17 cellular contexts compared by ENCODE assay signal in genomic region chr6:842141-842540, GRCh38.
A peak's percentile ranks its signal among the peaks of the same experiment; 100 is the strongest.
DNase-seq lines count a peak whose midpoint lies in the region; TF ChIP-seq lines count a peak whose summit lies in the region.
"Had no signal": no experiment of that assay in that cellular context is flagged by ENCODE, and none has a peak within 500 bp of the region (broad histone marks: within the 10 kb centered on the region; RNA-seq: fewer than 3 reads in every experiment).

No MANE protein-coding gene starts in this region.

- H3K27ac ChIP-seq in thyroid gland, result peak overlapping the region in 1 of 3 donors; percentile 35

- 17 to 23% methylated on average over 9 of the region's 9 CpGs for WGBS in thyroid gland, 2 donors

- TF ChIP-seq CTCF in thyroid gland (IDR thresholded peaks at IDR 0.05), result no peak

- POLR2A ChIA-PET in HEK293T (lab: Yijun Ruan, JAX), result no interaction called here

- CTCF ChIA-PET in HEK293T (lab: Yijun Ruan, JAX), result no interaction called here

- no peak overlapping the region for H3K4me3 ChIP-seq in thyroid gland (replicated peaks in 1 of 3)

- H3K9me3 ChIP-seq in thyroid gland, result no peaks in the 10 kb centered on the region
- H3K9me3 ChIP-seq: BE2C had no signal

- in situ Hi-C loops in SK-MEL-5 (cut with HindIII; ENCODE audit: low pct_unique_long_range_greater_than_20kb, low sequenced_read_pairs), result no loop called here

- DNase-seq in SK-MEL-5 (ENCODE audit: low read depth, low spot score), result peak; percentile 20
- DNase-seq in fibroblast of peridontal ligament (ENCODE audit: extremely low read depth), result peak; percentile 18
- peak; percentile 1 for DNase-seq in myocyte (ENCODE audit: low read depth)
- peak; percentile 84 to 85 for DNase-seq in thyroid gland
- DNase-seq in NCI-H2227 treated with DMSO at 0.1 percent for 48 hours (lab: John Stamatoyannopoulos, UW), result no peak
- DNase-seq in NCI-H524 treated with DMSO at 0.1 percent for 48 hours (lab: John Stamatoyannopoulos, UW), result no peak
- no peak for DNase-seq in HEK293T (ENCODE audit: extremely low spot score)
- DNase-seq: BE2C; CD4-positive, alpha-beta memory T cell; DMS79; GDM1; GOT3; HFFc6; NCI-H1436; NCI-H2081; NCI-H526; RPMI8226 had no signal

- intact Hi-C loops in thyroid gland (cut with DNase I), result no loop called here

- H3K36me3 ChIP-seq in thyroid gland, result no peaks in the 10 kb centered on the region
- H3K36me3 ChIP-seq: BE2C had no signal

- no peaks in the 10 kb centered on the region for H3K4me1 ChIP-seq in thyroid gland
- H3K4me1 ChIP-seq: BE2C had no signal

- TF ChIP-seq POLR2A in thyroid gland (IDR thresholded peaks at IDR 0.05), result no peak

- H3K27me3 ChIP-seq in thyroid gland, result no peaks in the 10 kb centered on the region
- H3K27me3 ChIP-seq: BE2C had no signal

TF ChIP-seq in HEK293T, 16 proteins besides CTCF, POLR2A, EP300 and RAD21:
- no peak for TF ChIP-seq SP1 (IDR thresholded peaks at IDR 0.05)
- TF ChIP-seq CTBP1 (IDR thresholded peaks at IDR 0.05; ENCODE audit: borderline replicate concordance), result no peak
- TF ChIP-seq TARDBP (IDR thresholded peaks at IDR 0.05), result no peak
- TF ChIP-seq FOXM1 (IDR thresholded peaks at IDR 0.05; ENCODE audit: borderline replicate concordance), result no peak
- TF ChIP-seq ARNT (IDR thresholded peaks at IDR 0.05), result no peak
- TF ChIP-seq ZNF384 (IDR thresholded peaks at IDR 0.05), result no peak
- no peak for TF ChIP-seq NFRKB (IDR thresholded peaks at IDR 0.05)
- TF ChIP-seq BHLHE40 (IDR thresholded peaks at IDR 0.05; ENCODE audit: borderline replicate concordance), result no peak
- no peak for TF ChIP-seq LEF1 (IDR thresholded peaks at IDR 0.05; ENCODE audit: borderline replicate concordance)
- TF ChIP-seq FOXA1 (IDR thresholded peaks at IDR 0.05), result no peak
- no peak for TF ChIP-seq FOXK2 (IDR thresholded peaks at IDR 0.05)
TF ChIP-seq in HEK293T: peak in this region for 0.

Comparison
In these comparisons a context has a peak if more than half of its experiments do, and no peak if none do; other contexts are left out.
1. DNase-seq: peak in SK-MEL-5 (single experiment), fibroblast of peridontal ligament (single experiment), myocyte (single experiment) and thyroid gland (2 of 2); none in NCI-H2227 treated with DMSO at 0.1 percent for 48 hours (single experiment), NCI-H524 treated with DMSO at 0.1 percent for 48 hours (single experiment) and HEK293T (single experiment).